ENCODE assay signal across 10 cellular contexts in the genomic region with DNA sequence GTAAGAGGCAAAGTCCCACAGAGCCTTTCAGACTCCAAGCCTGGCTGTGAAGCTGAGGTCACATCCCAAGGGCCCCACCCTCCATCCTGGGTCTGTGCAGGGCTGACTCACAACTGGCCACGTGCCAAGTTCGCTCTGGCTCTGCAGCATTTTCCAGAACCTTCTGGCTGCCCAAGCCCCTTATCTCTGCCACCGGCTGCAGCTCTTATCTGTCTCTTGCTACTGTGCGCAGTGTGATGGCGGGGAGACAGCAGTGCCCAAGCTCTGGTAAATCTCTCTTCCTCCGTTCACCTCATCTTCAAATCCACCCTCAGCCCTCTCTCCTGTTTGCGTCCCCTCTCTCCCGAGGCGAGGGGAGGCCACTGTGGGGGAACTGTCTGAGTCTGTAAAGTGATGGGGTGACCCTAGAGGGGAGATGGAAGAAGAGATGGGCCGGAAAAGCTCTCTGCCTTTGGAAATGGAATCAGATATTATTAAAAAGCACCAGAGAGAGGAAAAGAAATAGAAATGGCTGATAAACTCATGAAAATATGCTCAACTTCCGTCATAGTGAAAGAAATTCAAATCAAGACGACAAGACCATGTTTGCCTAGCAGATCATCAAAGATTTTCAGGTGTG.
DNase-seq lines count a peak whose midpoint lies in the region; ATAC-seq, FAIRE-seq and TF ChIP-seq lines count a peak whose summit lies in the region.
"Had no signal": no experiment of that assay in that cellular context is flagged by ENCODE, and none has a peak within 500 bp of the region (broad histone marks: within the 10 kb centered on the region; RNA-seq: fewer than 3 reads in every experiment).

No MANE protein-coding gene starts in this region.

- no CpG with 5 or more reads among the region's 12 CpGs for WGBS in neuronal stem cell (ENCODE audit: extremely low coverage in 2 of 2, insufficient read length in 2 of 2, insufficient replicate concordance in 1 of 2), 2 donors

- no peak overlapping the region for H3K18ac ChIP-seq in neuronal stem cell (ENCODE audit: low read length)

- no peaks in the 10 kb centered on the region for H3K9me3 Mint-ChIP-seq in central memory CD8-positive, alpha-beta T cell
- peaks cover 56% of the 10 kb centered on the region for H3K9me3 Mint-ChIP-seq in HFFc6

- no peak for FAIRE-seq in GM19239 (lab: Jason Lieb, UNC)
- FAIRE-seq: H1 had no signal

- H2BK15ac ChIP-seq in neuronal stem cell (ENCODE audit: low read length) = no peak overlapping the region

- ATAC-seq in central memory CD8-positive, alpha-beta T cell (replicated peaks; ENCODE audit: extremely low read depth, poor library complexity, severe bottlenecking) = no peak

- H2BK5ac ChIP-seq in neuronal stem cell (ENCODE audit: low read length) = no peak overlapping the region

- H3K36me3 Mint-ChIP-seq in central memory CD8-positive, alpha-beta T cell (ENCODE audit: insufficient read depth) = no peaks in the 10 kb centered on the region
- no peaks in the 10 kb centered on the region for H3K36me3 Mint-ChIP-seq in HFFc6 (ENCODE audit: low read depth)

- no peak overlapping the region for H3K14ac ChIP-seq in neuronal stem cell (ENCODE audit: low read length)

- peak overlapping the region; percentile 25 for H3K27ac Mint-ChIP-seq in central memory CD8-positive, alpha-beta T cell (ENCODE audit: low read depth)
- no peak overlapping the region for H3K27ac Mint-ChIP-seq in HFFc6

- H3K9ac ChIP-seq in neuronal stem cell (ENCODE audit: low read depth, low read length, poor library complexity) = no peak overlapping the region
- H3K9ac ChIP-seq: parathyroid adenoma had no signal

- H3K4me1 Mint-ChIP-seq in central memory CD8-positive, alpha-beta T cell = no peaks in the 10 kb centered on the region
- H3K4me1 Mint-ChIP-seq in HFFc6 (ENCODE audit: low read depth) = no peaks in the 10 kb centered on the region

- peaks cover 10 to 20% of the 10 kb centered on the region in 2 donors for H3K4me1 ChIP-seq in neuronal stem cell (ENCODE audit: control insufficient read depth in 2 of 2, insufficient read depth in 1 of 2, low read depth in 1 of 2, low read length in 2 of 2)
- H3K4me1 ChIP-seq: parathyroid adenoma had no signal

- peaks cover 0 to 3% of the 10 kb centered on the region in 2 donors for H3K36me3 ChIP-seq in neuronal stem cell (replicated peaks in 1 of 2; ENCODE audit: control insufficient read depth in 2 of 2, insufficient read depth in 2 of 2, low read length in 2 of 2)

- H3K4ac ChIP-seq in neuronal stem cell (ENCODE audit: low read length) = no peak overlapping the region

- no peak overlapping the region for H3K4me3 ChIP-seq in neuronal stem cell (ENCODE audit: low read length in 2 of 2)

- H3K4me3 Mint-ChIP-seq in central memory CD8-positive, alpha-beta T cell = no peak overlapping the region
- H3K4me3 Mint-ChIP-seq in HFFc6 = no peak overlapping the region

- no peaks in the 10 kb centered on the region for H3K27me3 ChIP-seq in neuronal stem cell (ENCODE audit: control insufficient read depth in 3 of 3, insufficient read depth in 3 of 3, low read depth in 1 of 3, low read length in 3 of 3)

- H2AFZ ChIP-seq in neuronal stem cell (ENCODE audit: low read length) = no peak overlapping the region
- H2AFZ ChIP-seq: parathyroid adenoma had no signal

- no peak overlapping the region for H3K4me2 ChIP-seq in neuronal stem cell (ENCODE audit: insufficient read depth, low read length, poor library complexity, severe bottlenecking)

- peaks cover 16% of the 10 kb centered on the region for H3K79me1 ChIP-seq in neuronal stem cell (ENCODE audit: low read depth, low read length)

- H3K9me3 ChIP-seq in neuronal stem cell (replicated peaks in 1 of 2; ENCODE audit: control insufficient read depth in 2 of 2, insufficient read depth in 1 of 2, low read depth in 1 of 2, low read length in 2 of 2) = peaks cover 3 to 6% of the 10 kb centered on the region in 2 donors

- TF ChIP-seq CTCF in HFFc6 (IDR thresholded peaks at IDR 0.05) = no peak

- DNase-seq in DMS 273 treated with DMSO at 0.1 percent for 48 hours (lab: John Stamatoyannopoulos, UW) = peak; percentile 30
- peak; percentile 54 for DNase-seq in NCI-H1092 treated with DMSO at 0.1 percent for 48 hours (lab: John Stamatoyannopoulos, UW)
- no peak for DNase-seq in central memory CD8-positive, alpha-beta T cell (ENCODE audit: low spot score in 2 of 2)
- DNase-seq in neuronal stem cell (ENCODE audit: low spot score) = no peak
- no peak for DNase-seq in GM19239 (ENCODE audit: insufficient read length, low spot score)
- DNase-seq in DMS114 treated with DMSO at 0.1 percent for 48 hours (lab: John Stamatoyannopoulos, UW; ENCODE audit: unreplicated experiment) = no peak
- DNase-seq in HFFc6 = no peak
- DNase-seq in activated naive CD4-positive, alpha-beta T cell treated with anti-CD3 and anti-CD28 coated beads, Interleukin-2, amount 50 U/mL, for 16 hours = no peak

- H2BK120ac ChIP-seq in neuronal stem cell (ENCODE audit: low read depth, low read length) = no peak overlapping the region

- H3K27me3 Mint-ChIP-seq in central memory CD8-positive, alpha-beta T cell = peaks cover 24% of the 10 kb centered on the region
- no peaks in the 10 kb centered on the region; the same call in 1 of the 2 replicates for H3K27me3 Mint-ChIP-seq in HFFc6 (ENCODE audit: insufficient read depth)

- H3K23ac ChIP-seq in neuronal stem cell (ENCODE audit: low read depth, low read length, poor library complexity) = peak overlapping the region; percentile 61

- H2AK5ac ChIP-seq in neuronal stem cell (ENCODE audit: low read depth, low read length) = no peak overlapping the region

- no peak overlapping the region for H4K91ac ChIP-seq in neuronal stem cell (ENCODE audit: low read depth, low read length, poor library complexity)

- H2BK12ac ChIP-seq in neuronal stem cell (ENCODE audit: low read length) = no peak overlapping the region

- no peak overlapping the region for H3K27ac ChIP-seq in neuronal stem cell (replicated peaks; ENCODE audit: low read length)
- H3K27ac ChIP-seq: parathyroid adenoma had no signal

- H4K8ac ChIP-seq in neuronal stem cell (ENCODE audit: low read depth, low read length) = no peak overlapping the region

Comparison
In these comparisons a context has a peak if more than half of its experiments do, and no peak if none do; other contexts are left out.
1. DNase-seq: peak in DMS 273 treated with DMSO at 0.1 percent for 48 hours (single experiment) and NCI-H1092 treated with DMSO at 0.1 percent for 48 hours (single experiment); none in central memory CD8-positive, alpha-beta T cell (0 of 2), neuronal stem cell (single experiment), GM19239 (single experiment), DMS114 treated with DMSO at 0.1 percent for 48 hours (single experiment), HFFc6 (single experiment) and activated naive CD4-positive, alpha-beta T cell treated with anti-CD3 and anti-CD28 coated beads, Interleukin-2, amount 50 U/mL, for 16 hours (single experiment).